30 cellular contexts compared by ENCODE assay signal in genomic region chr9:94613003-94613402, GRCh38. TPM values are rescaled to one million over a fixed set of nuclear protein-coding genes. Genes with fewer than 3 reads are reported as not detected.
DNase-seq lines count a peak whose midpoint lies in the region; ATAC-seq and TF ChIP-seq lines count a peak whose summit lies in the region.
"Had no signal": no experiment of that assay in that cellular context is flagged by ENCODE, and none has a peak within 500 bp of the region (broad histone marks: within the 10 kb centered on the region; RNA-seq: fewer than 3 reads in every experiment).

No MANE protein-coding gene starts in this region.

- H3K27ac ChIP-seq in endodermal cell (ENCODE audit: low read depth, low read length), result no peak overlapping the region
- H3K27ac ChIP-seq: KMS-11, neutrophil had no signal

- H3K4me3 ChIP-seq in endodermal cell (ENCODE audit: low read length) (no peak overlapping the region), retinal pigment epithelial cell (ENCODE audit: low read length) (no peak overlapping the region)
- H3K4me3 ChIP-seq: lung had no signal

- no peaks in the 10 kb centered on the region for H3K9me3 Mint-ChIP-seq in endodermal cell
- H3K9me3 Mint-ChIP-seq: activated naive CD4-positive, alpha-beta T cell treated with anti-CD3 and anti-CD28 coated beads for 36 hours; activated T-cell treated with anti-CD3 and anti-CD28 coated beads, Interleukin-2, amount 50 U/mL, for 4 hours; stimulated activated naive B cell treated with anti-CD40 and anti-IgM and Interleukin-4, amounts not matched to agents 10 μg/mL and 1 μg/mL and 100 μg/mL, for 72 hours; T-cell had no signal

- no peaks in the 10 kb centered on the region for H3K27me3 ChIP-seq in endodermal cell (ENCODE audit: control insufficient read depth, insufficient read depth, low read length, poor library complexity, severe bottlenecking)
- H3K27me3 ChIP-seq: neutrophil had no signal

- peaks cover 4% of the 10 kb centered on the region for H3K4me1 ChIP-seq in endodermal cell (ENCODE audit: control insufficient read depth, insufficient read depth, low read length)

- no peak for ATAC-seq in activated CD4-positive, CD25-positive, alpha-beta regulatory T cell treated with anti-CD3 and anti-CD28 coated beads, Interleukin-2, amount 50 U/mL, for 24 hours
- ATAC-seq: activated T-cell treated with anti-CD3 and anti-CD28 coated beads, Interleukin-2, amount 50 U/mL, for 4 hours; stimulated activated naive B cell treated with anti-CD40 and anti-IgM and Interleukin-4, amounts not matched to agents 10 μg/mL and 1 μg/mL and 100 μg/mL, for 72 hours; T-cell had no signal

- DNase-seq in GM03348 (ENCODE audit: low spot score) (peak; percentile 23), M059J (ENCODE audit: low read depth) (peak; percentile 10), endodermal cell (no peak), retinal pigment epithelial cell (ENCODE audit: low read depth) (no peak), ecto neural progenitor cell (ENCODE audit: low spot score) (no peak), LoVo (ENCODE audit: low spot score) (no peak)
- DNase-seq: activated CD4-positive, alpha-beta T cell treated with anti-CD3 and anti-CD28 coated beads for 1 hour; activated naive CD4-positive, alpha-beta T cell treated with anti-CD3 and anti-CD28 coated beads for 36 hours; activated T-cell treated with anti-CD3 and anti-CD28 coated beads, Interleukin-2, amount 50 U/mL, for 4 hours; amniotic stem cell; C1 segment of cervical spinal cord; dermis blood vessel endothelial cell; GOT3; hippocampal formation; islet precursor cell; NCI-H1048; NCI-H187 treated with DMSO at 0.1 percent for 48 hours; NCI-H226; NCI-H82; SHP77 treated with DMSO at 0.1 percent for 48 hours; stimulated activated CD4-positive, alpha-beta T cell treated with anti-CD3 and anti-CD28 coated beads, Interleukin-2, amount 100 ng/mL, for 48 hours; stimulated activated naive B cell treated with anti-CD40 and anti-IgM and Interleukin-4, amounts not matched to agents 10 μg/mL and 1 μg/mL and 100 μg/mL, for 72 hours; T-cell had no signal

- H3K36me3 Mint-ChIP-seq in endodermal cell (ENCODE audit: low read depth), result no peaks in the 10 kb centered on the region

- H3K27me3 Mint-ChIP-seq in endodermal cell (ENCODE audit: insufficient read depth), result no peaks in the 10 kb centered on the region

- TF ChIP-seq CTCF in endodermal cell (conservative IDR thresholded peaks at IDR 0.05) (peak; percentile 61), retinal pigment epithelial cell (conservative IDR thresholded peaks at IDR 0.05; ENCODE audit: low read depth, low read length) (peak; percentile 34)

- H3K4me3 Mint-ChIP-seq in endodermal cell, result no peak overlapping the region
- H3K4me3 Mint-ChIP-seq: activated naive CD4-positive, alpha-beta T cell treated with anti-CD3 and anti-CD28 coated beads for 36 hours; activated T-cell treated with anti-CD3 and anti-CD28 coated beads, Interleukin-2, amount 50 U/mL, for 4 hours; stimulated activated naive B cell treated with anti-CD40 and anti-IgM and Interleukin-4, amounts not matched to agents 10 μg/mL and 1 μg/mL and 100 μg/mL, for 72 hours; T-cell had no signal

- no peaks in the 10 kb centered on the region for H3K36me3 ChIP-seq in endodermal cell (ENCODE audit: control insufficient read depth, insufficient read depth, low read length)
- H3K36me3 ChIP-seq: neutrophil had no signal

- H3K9me3 ChIP-seq in endodermal cell (ENCODE audit: control insufficient read depth, low read length), result no peaks in the 10 kb centered on the region
- H3K9me3 ChIP-seq: neutrophil had no signal

- 96 to 100% methylated on average over 2 to 3 of the region's 3 CpGs for WGBS in endodermal cell (ENCODE audit: insufficient coverage in 1 of 2, insufficient read length in 1 of 2), 2 experiments

- H3K4me1 Mint-ChIP-seq in endodermal cell, result peaks cover 23% of the 10 kb centered on the region

- no peak overlapping the region for H3K27ac Mint-ChIP-seq in endodermal cell
- H3K27ac Mint-ChIP-seq: activated naive CD4-positive, alpha-beta T cell treated with anti-CD3 and anti-CD28 coated beads for 36 hours; stimulated activated naive B cell treated with anti-CD40 and anti-IgM and Interleukin-4, amounts not matched to agents 10 μg/mL and 1 μg/mL and 100 μg/mL, for 72 hours; T-cell had no signal

- H3K9ac ChIP-seq in endodermal cell (ENCODE audit: extremely low read depth, low read length, poor library complexity, severe bottlenecking), result no peak overlapping the region
- H3K9ac ChIP-seq: KMS-11 had no signal

RNA-seq across cellular contexts. Expression of gene FBP2, which starts 19.4 kb away (rescaled TPM):
- not detected in 2 replicates for total RNA-seq in M059J (2014; rRNA removed; shearing (Covaris generic))
- total RNA-seq in endodermal cell, result not detected
- polyA plus RNA-seq in endodermal cell (2013, experiment 1 of 2), result not detected
- polyA plus RNA-seq in endodermal cell (2013, experiment 2 of 2), result 0.21 TPM
- total RNA-seq: activated CD8-positive, alpha-beta memory T cell treated with anti-CD3 and anti-CD28 coated beads for 36 hours; activated naive CD4-positive, alpha-beta T cell treated with anti-CD3 and anti-CD28 coated beads for 36 hours; activated T-cell treated with anti-CD3 and anti-CD28 coated beads, Interleukin-2, amount 50 U/mL, for 4 hours; dermis blood vessel endothelial cell; endothelial cell of umbilical vein; T-cell; temporal lobe had no signal
- polyA plus RNA-seq: endothelial cell of umbilical vein had no signal

RNA-seq across cellular contexts. Expression of gene FBP1, which starts 26.3 kb away (rescaled TPM):
- total RNA-seq in M059J (2014; rRNA removed; shearing (Covaris generic)), result 0.52 TPM in 1 of 2 replicates, not detected in the other
- 1 to 10 TPM in 1 of 2 donors, under 1 TPM in 1; 0.95 to 1.0 TPM for total RNA-seq in endodermal cell
- 0.28 TPM for polyA plus RNA-seq in endodermal cell (2013, experiment 1 of 2)
- polyA plus RNA-seq in endodermal cell (2013, experiment 2 of 2), result 0.21 TPM
- total RNA-seq: temporal lobe had no signal

RNA-seq across cellular contexts. Expression of gene PCAT7, which starts 58.1 kb away (rescaled TPM):
- 0.02 and 1.2 TPM in 2 replicates for total RNA-seq in M059J (2014; rRNA removed; shearing (Covaris generic))
- total RNA-seq in endodermal cell, result 1 to 10 TPM; 4.2 to 7.3 TPM
- 3.9 TPM for polyA plus RNA-seq in endodermal cell (2013, experiment 1 of 2)
- 2.7 TPM for polyA plus RNA-seq in endodermal cell (2013, experiment 2 of 2)
- total RNA-seq: activated CD8-positive, alpha-beta memory T cell treated with anti-CD3 and anti-CD28 coated beads for 36 hours; activated naive CD4-positive, alpha-beta T cell treated with anti-CD3 and anti-CD28 coated beads for 36 hours; activated T-cell treated with anti-CD3 and anti-CD28 coated beads, Interleukin-2, amount 50 U/mL, for 4 hours; dermis blood vessel endothelial cell; endothelial cell of umbilical vein; T-cell; temporal lobe had no signal
- polyA plus RNA-seq: endothelial cell of umbilical vein had no signal

Comparison
In these comparisons a context has a peak if more than half of its experiments do, and no peak if none do; other contexts are left out.
1. DNase-seq: peak in GM03348 (single experiment) and M059J (single experiment); none in endodermal cell (single experiment), retinal pigment epithelial cell (single experiment), ecto neural progenitor cell (single experiment) and LoVo (single experiment).